ENCODE assay signal across 22 cellular contexts in the genomic region with DNA sequence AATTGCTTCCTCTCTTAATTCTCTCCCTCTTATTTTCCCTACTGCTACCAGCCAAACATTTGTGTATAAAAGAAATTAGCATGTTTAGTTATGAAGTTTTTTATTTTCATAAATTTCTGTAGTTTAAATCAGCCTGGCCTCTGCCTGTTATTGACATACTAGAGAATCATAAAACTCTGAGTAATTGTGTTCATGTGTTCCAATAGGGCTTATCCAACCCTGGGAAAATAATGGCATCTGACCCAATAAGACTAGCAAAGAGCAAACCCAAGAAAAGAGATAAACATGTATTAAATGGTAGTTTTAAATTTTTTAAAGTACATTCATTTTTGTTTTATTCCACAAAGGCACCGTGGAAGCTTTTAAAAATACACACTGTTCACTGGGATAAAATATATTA.
"Had no signal": no experiment of that assay in that cellular context is flagged by ENCODE, and none has a peak within 500 bp of the region (broad histone marks: within the 10 kb centered on the region; RNA-seq: fewer than 3 reads in every experiment).

No MANE protein-coding gene starts in this region.

- H3K36me3 Mint-ChIP-seq: naive B cell, neural progenitor cell, type B pancreatic cell had no signal

- DNase-seq: activated CD4-positive, alpha-beta T cell treated with anti-CD3 and anti-CD28 coated beads, Interleukin-2, amount 10 ng/mL, durations not matched to agents 7 days and 5 days; activated CD8-positive, alpha-beta T cell treated with anti-CD3 and anti-CD28 coated beads for 36 hours; activated gamma-delta T cell; activated naive CD4-positive, alpha-beta T cell treated with anti-CD3 and anti-CD28 coated beads, Interleukin-2, amount 50 U/mL, for 16 hours; activated naive CD8-positive, alpha-beta T cell treated with anti-CD3 and anti-CD28 coated beads, Interleukin-2, amount 50 U/mL, for 24 hours; body of pancreas; effector CD4-positive, alpha-beta T cell; erythroblast; glutamatergic neuron; left ventricle myocardium superior; naive B cell; posterior cingulate gyrus; right lobe of liver; stimulated activated CD4-positive, alpha-beta T cell treated with anti-CD3 and anti-CD28 coated beads, Interleukin-2, amount 100 ng/mL, for 48 hours; T-helper 2 cell had no signal

- H3K9me3 Mint-ChIP-seq: activated CD4-positive, alpha-beta T cell treated with anti-CD3 and anti-CD28 coated beads, Interleukin-2, amount 10 ng/mL, durations not matched to agents 7 days and 5 days; activated CD8-positive, alpha-beta T cell treated with anti-CD3 and anti-CD28 coated beads for 36 hours; activated naive CD8-positive, alpha-beta T cell treated with anti-CD3 and anti-CD28 coated beads, Interleukin-2, amount 50 U/mL, for 24 hours; activated T-helper 1 cell treated with anti-CD3 and anti-CD28 coated beads, Interleukin-12 subunit alpha, Interleukin-12 subunit beta, Interleukin-2, Interleukin-4 antibody, amounts not matched to agents 30 ng/mL and 10 ng/mL and 1 ng/mL, durations not matched to agents 14 hours and 24 hours and 36 hours; dendritic cell treated with granulocyte-macrophage colony-stimulating factor and Interleukin-4, amounts not matched to agents 40 ng/mL and 50 ng/mL, for 4 days had no signal

- H3K9me3 ChIP-seq: body of pancreas, right lobe of liver, thoracic aorta had no signal

- H3K4me1 ChIP-seq: body of pancreas, foreskin keratinocyte, right lobe of liver had no signal

- H2AFZ ChIP-seq: neural progenitor cell had no signal

- H3K27ac ChIP-seq: body of pancreas, foreskin keratinocyte, neural progenitor cell, right lobe of liver, thoracic aorta had no signal

- H3K27ac Mint-ChIP-seq: activated CD4-positive, alpha-beta T cell treated with anti-CD3 and anti-CD28 coated beads, Interleukin-2, amount 10 ng/mL, durations not matched to agents 7 days and 5 days; activated CD8-positive, alpha-beta T cell treated with anti-CD3 and anti-CD28 coated beads for 36 hours; activated naive CD8-positive, alpha-beta T cell treated with anti-CD3 and anti-CD28 coated beads, Interleukin-2, amount 50 U/mL, for 24 hours; activated T-helper 1 cell treated with anti-CD3 and anti-CD28 coated beads, Interleukin-12 subunit alpha, Interleukin-12 subunit beta, Interleukin-2, Interleukin-4 antibody, amounts not matched to agents 30 ng/mL and 10 ng/mL and 1 ng/mL, durations not matched to agents 14 hours and 24 hours and 36 hours; dendritic cell treated with granulocyte-macrophage colony-stimulating factor and Interleukin-4, amounts not matched to agents 40 ng/mL and 50 ng/mL, for 4 days; naive B cell; neural progenitor cell; type B pancreatic cell had no signal

- H3K9ac ChIP-seq: neural progenitor cell had no signal

- H3K36me3 ChIP-seq: neural progenitor cell, right lobe of liver, thoracic aorta had no signal

- ATAC-seq: activated CD4-positive, CD25-positive, alpha-beta regulatory T cell treated with anti-CD3 and anti-CD28 coated beads, Interleukin-2, amount 50 U/mL, for 24 hours; activated CD8-positive, alpha-beta T cell treated with anti-CD3 and anti-CD28 coated beads for 36 hours; activated naive CD8-positive, alpha-beta T cell treated with anti-CD3 and anti-CD28 coated beads, Interleukin-2, amount 50 U/mL, for 24 hours; body of pancreas; left ventricle myocardium superior; right lobe of liver had no signal

- H3K4me3 Mint-ChIP-seq: activated CD4-positive, alpha-beta T cell treated with anti-CD3 and anti-CD28 coated beads, Interleukin-2, amount 10 ng/mL, durations not matched to agents 7 days and 5 days; activated CD8-positive, alpha-beta T cell treated with anti-CD3 and anti-CD28 coated beads for 36 hours; activated naive CD8-positive, alpha-beta T cell treated with anti-CD3 and anti-CD28 coated beads, Interleukin-2, amount 50 U/mL, for 24 hours; activated T-helper 1 cell treated with anti-CD3 and anti-CD28 coated beads, Interleukin-12 subunit alpha, Interleukin-12 subunit beta, Interleukin-2, Interleukin-4 antibody, amounts not matched to agents 30 ng/mL and 10 ng/mL and 1 ng/mL, durations not matched to agents 14 hours and 24 hours and 36 hours; dendritic cell treated with granulocyte-macrophage colony-stimulating factor and Interleukin-4, amounts not matched to agents 40 ng/mL and 50 ng/mL, for 4 days; naive B cell; neural progenitor cell; type B pancreatic cell had no signal

- H3K27me3 Mint-ChIP-seq: dendritic cell treated with granulocyte-macrophage colony-stimulating factor and Interleukin-4, amounts not matched to agents 40 ng/mL and 50 ng/mL, for 4 days had no signal

- H3K4me1 Mint-ChIP-seq: activated CD4-positive, alpha-beta T cell treated with anti-CD3 and anti-CD28 coated beads, Interleukin-2, amount 10 ng/mL, durations not matched to agents 7 days and 5 days; activated naive CD8-positive, alpha-beta T cell treated with anti-CD3 and anti-CD28 coated beads, Interleukin-2, amount 50 U/mL, for 24 hours; naive B cell had no signal

- H3K4me2 ChIP-seq: neural progenitor cell had no signal

- H3K4me3 ChIP-seq: body of pancreas, neural progenitor cell, right lobe of liver, thoracic aorta had no signal

- H3K27me3 ChIP-seq: body of pancreas, foreskin keratinocyte, neural progenitor cell, right lobe of liver had no signal
